In the genomic region with DNA sequence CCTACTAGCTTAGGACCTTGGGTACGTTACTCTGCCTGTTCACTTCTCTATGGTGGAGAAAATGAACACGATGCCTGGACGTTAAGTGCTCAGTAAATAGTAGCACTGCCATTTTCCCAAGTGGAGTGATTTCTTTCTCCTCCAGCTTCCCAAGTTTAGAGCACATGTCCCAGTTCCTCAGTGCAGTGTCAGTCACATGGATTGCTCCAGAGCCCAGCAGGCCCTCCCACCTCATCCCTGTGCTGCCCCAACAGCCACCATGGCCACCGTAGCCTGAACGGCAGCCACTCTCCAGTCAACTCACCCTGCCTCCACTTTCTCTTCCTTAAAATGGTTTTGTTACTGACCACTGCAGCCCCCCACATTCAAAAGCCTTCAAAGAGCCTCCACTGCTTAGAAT, we compare ENCODE assay signal across 1 cellular context.
TF ChIP-seq lines count a peak whose summit lies in the region.

No MANE protein-coding gene starts in this region.

TF ChIP-seq in GM12878, 131 proteins besides CTCF, POLR2A, EP300 and RAD21:
- TF ChIP-seq CEBPB (IDR thresholded peaks at IDR 0.05; ENCODE audit: borderline replicate concordance in 1 of 2, low read depth in 2 of 2, low read length in 2 of 2) = no peak
- no peak for TF ChIP-seq SMC3 (IDR thresholded peaks at IDR 0.05; ENCODE audit: borderline replicate concordance, low read length)
- no peak for TF ChIP-seq JUND (IDR thresholded peaks at IDR 0.05; ENCODE audit: low read depth, low read length)
- TF ChIP-seq, protein P1, sequence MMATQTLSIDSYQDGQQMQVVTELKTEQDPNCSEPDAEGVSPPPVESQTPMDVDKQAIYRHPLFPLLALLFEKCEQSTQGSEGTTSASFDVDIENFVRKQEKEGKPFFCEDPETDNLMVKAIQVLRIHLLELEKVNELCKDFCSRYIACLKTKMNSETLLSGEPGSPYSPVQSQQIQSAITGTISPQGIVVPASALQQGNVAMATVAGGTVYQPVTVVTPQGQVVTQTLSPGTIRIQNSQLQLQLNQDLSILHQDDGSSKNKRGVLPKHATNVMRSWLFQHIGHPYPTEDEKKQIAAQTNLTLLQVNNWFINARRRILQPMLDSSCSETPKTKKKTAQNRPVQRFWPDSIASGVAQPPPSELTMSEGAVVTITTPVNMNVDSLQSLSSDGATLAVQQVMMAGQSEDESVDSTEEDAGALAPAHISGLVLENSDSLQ (IDR thresholded peaks at IDR 0.05) = no peak
- TF ChIP-seq MEF2A (IDR thresholded peaks at IDR 0.05; ENCODE audit: insufficient read depth, low read depth, low read length) = no peak
- TF ChIP-seq GATAD2B (conservative IDR thresholded peaks at IDR 0.05; ENCODE audit: low read depth) = no peak
- no peak for TF ChIP-seq HDAC6 (IDR thresholded peaks at IDR 0.05; ENCODE audit: unreplicated experiment)
- TF ChIP-seq, protein P2, sequence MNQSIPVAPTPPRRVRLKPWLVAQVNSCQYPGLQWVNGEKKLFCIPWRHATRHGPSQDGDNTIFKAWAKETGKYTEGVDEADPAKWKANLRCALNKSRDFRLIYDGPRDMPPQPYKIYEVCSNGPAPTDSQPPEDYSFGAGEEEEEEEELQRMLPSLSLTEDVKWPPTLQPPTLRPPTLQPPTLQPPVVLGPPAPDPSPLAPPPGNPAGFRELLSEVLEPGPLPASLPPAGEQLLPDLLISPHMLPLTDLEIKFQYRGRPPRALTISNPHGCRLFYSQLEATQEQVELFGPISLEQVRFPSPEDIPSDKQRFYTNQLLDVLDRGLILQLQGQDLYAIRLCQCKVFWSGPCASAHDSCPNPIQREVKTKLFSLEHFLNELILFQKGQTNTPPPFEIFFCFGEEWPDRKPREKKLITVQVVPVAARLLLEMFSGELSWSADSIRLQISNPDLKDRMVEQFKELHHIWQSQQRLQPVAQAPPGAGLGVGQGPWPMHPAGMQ (IDR thresholded peaks at IDR 0.05; ENCODE audit: borderline replicate concordance) = no peak
- TF ChIP-seq, protein P3, sequence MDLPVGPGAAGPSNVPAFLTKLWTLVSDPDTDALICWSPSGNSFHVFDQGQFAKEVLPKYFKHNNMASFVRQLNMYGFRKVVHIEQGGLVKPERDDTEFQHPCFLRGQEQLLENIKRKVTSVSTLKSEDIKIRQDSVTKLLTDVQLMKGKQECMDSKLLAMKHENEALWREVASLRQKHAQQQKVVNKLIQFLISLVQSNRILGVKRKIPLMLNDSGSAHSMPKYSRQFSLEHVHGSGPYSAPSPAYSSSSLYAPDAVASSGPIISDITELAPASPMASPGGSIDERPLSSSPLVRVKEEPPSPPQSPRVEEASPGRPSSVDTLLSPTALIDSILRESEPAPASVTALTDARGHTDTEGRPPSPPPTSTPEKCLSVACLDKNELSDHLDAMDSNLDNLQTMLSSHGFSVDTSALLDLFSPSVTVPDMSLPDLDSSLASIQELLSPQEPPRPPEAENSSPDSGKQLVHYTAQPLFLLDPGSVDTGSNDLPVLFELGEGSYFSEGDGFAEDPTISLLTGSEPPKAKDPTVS (IDR thresholded peaks at IDR 0.05; ENCODE audit: low read depth, low read length) = no peak
- TF ChIP-seq NFIC (IDR thresholded peaks at IDR 0.05; ENCODE audit: low read depth, low read length) = no peak
- no peak for TF ChIP-seq SMAD5 (IDR thresholded peaks at IDR 0.05; ENCODE audit: low read depth)
